In the genomic region with DNA sequence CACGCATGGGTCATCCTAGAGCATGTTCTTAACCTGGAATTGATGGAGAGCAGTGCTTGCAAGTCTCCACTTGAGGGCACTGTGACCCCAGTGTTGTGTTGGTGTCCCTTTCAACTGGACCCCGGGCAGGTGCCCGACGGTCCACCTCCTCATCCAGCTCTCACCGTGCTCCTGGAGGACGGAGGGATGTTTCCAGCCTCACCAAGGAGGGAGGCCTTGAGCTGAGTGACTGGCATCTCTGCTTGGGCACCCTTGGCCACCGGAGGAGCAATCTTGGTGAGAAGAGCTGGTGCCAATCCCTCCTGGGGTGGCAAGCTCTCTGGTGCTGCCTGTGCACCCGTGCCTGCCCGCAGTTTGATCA, we compare ENCODE assay signal across 8 cellular contexts. TPM values are rescaled to one million over a fixed set of nuclear protein-coding genes. Genes with fewer than 3 reads are reported as not detected.
DNase-seq lines count a peak whose midpoint lies in the region; ATAC-seq and TF ChIP-seq lines count a peak whose summit lies in the region.

No MANE protein-coding gene starts in this region.

- no peaks in the 10 kb centered on the region for H3K9me3 Mint-ChIP-seq in MCF 10A (ENCODE audit: unreplicated experiment)

- WGBS in transverse colon (ENCODE audit: low coverage in 1 of 2), 2 donors, result 40 to 100% methylated on average over 1 to 9 of the region's 9 CpGs
- 45 to 59% methylated on average over 3 to 8 of the region's 9 CpGs for WGBS in tibial nerve, 2 donors

- no peak overlapping the region for H3K4me3 Mint-ChIP-seq in MCF 10A (ENCODE audit: unreplicated experiment)

- H3K27ac Mint-ChIP-seq in MCF 10A (ENCODE audit: low read depth, unreplicated experiment), result no peak overlapping the region

- TF ChIP-seq CTCF in MCF 10A (IDR thresholded peaks at IDR 0.05; ENCODE audit: unreplicated experiment) (peak; percentile 38), breast epithelium (IDR thresholded peaks at IDR 0.05) (peak in 1 of 3 donors; percentile 12), fibroblast of villous mesenchyme (IDR thresholded peaks at IDR 0.05; ENCODE audit: insufficient read depth, low read depth, low read length) (peak; percentile 36), transverse colon (IDR thresholded peaks at IDR 0.05) (peak in 4 of 5 experiments; percentile 28 to 39 (median 36)), tibial nerve (IDR thresholded peaks at IDR 0.05) (peak in 2 of 5 experiments; percentile 16 to 24)

- intact Hi-C loops in MCF 10A (cut with micrococcal nuclease), result no loop called here
- intact Hi-C loops in breast epithelium (cut with DNase I; ENCODE audit: low total_unique reads), result no loop called here
- intact Hi-C loops in transverse colon (cut with DNase I; ENCODE audit: low total_unique reads), result no loop called here

- H3K4me1 ChIP-seq in breast epithelium (no peaks in the 10 kb centered on the region), transverse colon (no peaks in the 10 kb centered on the region), tibial nerve (no peaks in the 10 kb centered on the region)

- H3K27ac ChIP-seq in breast epithelium, result no peak overlapping the region
- H3K27ac ChIP-seq in transverse colon, result no peak overlapping the region
- no peak overlapping the region for H3K27ac ChIP-seq in tibial nerve

- no peaks in the 10 kb centered on the region for H3K4me1 Mint-ChIP-seq in MCF 10A (ENCODE audit: insufficient read depth, unreplicated experiment)

- ATAC-seq in GM21367 (IDR thresholded peaks at IDR 0.05; ENCODE audit: unreplicated experiment), result no peak

- POLR2A ChIA-PET in MCF 10A (lab: Yijun Ruan, JAX), result no interaction called here

- peaks cover 11 to 19% of the 10 kb centered on the region in 2 donors for H3K9me3 ChIP-seq in breast epithelium
- H3K9me3 ChIP-seq in transverse colon, result no peaks in the 10 kb centered on the region
- peaks cover 0 to 31% (median 1%) of the 10 kb centered on the region in 4 donors for H3K9me3 ChIP-seq in tibial nerve

- DNase-seq in MCF 10A (ENCODE audit: unreplicated experiment) (peak; percentile 34), breast epithelium (ENCODE audit: low spot score in 2 of 2) (no peak), NCI-H774 (lab: John Stamatoyannopoulos, UW) (peak; percentile 35), fibroblast of villous mesenchyme (ENCODE audit: low read depth) (no peak), transverse colon (no peak), tibial nerve (ENCODE audit: low spot score in 2 of 2) (no peak)
- no peak for DNase-seq in activated CD8-positive, alpha-beta memory T cell treated with anti-CD3 and anti-CD28 coated beads for 24 hours

- TF ChIP-seq EP300 in transverse colon (IDR thresholded peaks at IDR 0.05; ENCODE audit: low read depth) (no peak), tibial nerve (IDR thresholded peaks at IDR 0.05) (no peak)

- H3K27me3 Mint-ChIP-seq in MCF 10A (ENCODE audit: insufficient read depth, unreplicated experiment), result peaks cover 64% of the 10 kb centered on the region

- no TSS peak for BruUV-seq in MCF 10A (replicated peaks; lab: Mats Ljungman, UMichigan)

- H3K4me3 ChIP-seq in breast epithelium, result no peak overlapping the region
- no peak overlapping the region for H3K4me3 ChIP-seq in fibroblast of villous mesenchyme (ENCODE audit: low read depth, low read length)
- no peak overlapping the region for H3K4me3 ChIP-seq in transverse colon
- no peak overlapping the region for H3K4me3 ChIP-seq in tibial nerve

- in situ Hi-C loops in transverse colon (cut with MboI; ENCODE audit: low pct_ligation_motif_present in 1 of 4, low pct_unique_long_range_greater_than_20kb in 1 of 4, low sequenced_read_pairs in 3 of 4), result no loop called here

- H3K36me3 ChIP-seq in breast epithelium, result no peaks in the 10 kb centered on the region
- H3K36me3 ChIP-seq in transverse colon, result no peaks in the 10 kb centered on the region
- no peaks in the 10 kb centered on the region for H3K36me3 ChIP-seq in tibial nerve

- CTCF ChIA-PET in MCF 10A (lab: Yijun Ruan, JAX), result interaction anchor here (0.6 to 1.6 kb wide), 3 partner anchors 12 to 202 kb away, joined by 3 read pairs; no protein-coding TSS in a partner anchor

- no peaks in the 10 kb centered on the region for H3K36me3 Mint-ChIP-seq in MCF 10A (ENCODE audit: insufficient read depth, unreplicated experiment)

- H3K27me3 ChIP-seq in breast epithelium, result no peaks in the 10 kb centered on the region
- no peaks in the 10 kb centered on the region for H3K27me3 ChIP-seq in transverse colon
- H3K27me3 ChIP-seq in tibial nerve, result peaks cover 0 to 9% of the 10 kb centered on the region in 2 donors

- no peak for TF ChIP-seq POLR2A in breast epithelium (IDR thresholded peaks at IDR 0.05)
- TF ChIP-seq POLR2A in transverse colon (IDR thresholded peaks at IDR 0.05), result no peak
- no peak for TF ChIP-seq POLR2A in tibial nerve (IDR thresholded peaks at IDR 0.05)

RNA-seq across cellular contexts. Expression of gene ASB18, which starts 45.4 kb away (rescaled TPM):
- not detected in 2 replicates for total RNA-seq in MCF 10A (2022)
- not detected for total RNA-seq in breast epithelium
- total RNA-seq in fibroblast of villous mesenchyme, result not detected in 2 replicates
- total RNA-seq in transverse colon, result not detected
- not detected for total RNA-seq in tibial nerve

Comparison
In these comparisons a context has a peak if more than half of its experiments do, and no peak if none do; other contexts are left out.
1. DNase-seq: peak in MCF 10A (single experiment) and NCI-H774 (single experiment); none in breast epithelium (0 of 2), fibroblast of villous mesenchyme (single experiment), transverse colon (single experiment), activated CD8-positive, alpha-beta memory T cell treated with anti-CD3 and anti-CD28 coated beads for 24 hours (single experiment) and tibial nerve (0 of 2).